ENCODE assay signal across 35 cellular contexts in the genomic region with DNA sequence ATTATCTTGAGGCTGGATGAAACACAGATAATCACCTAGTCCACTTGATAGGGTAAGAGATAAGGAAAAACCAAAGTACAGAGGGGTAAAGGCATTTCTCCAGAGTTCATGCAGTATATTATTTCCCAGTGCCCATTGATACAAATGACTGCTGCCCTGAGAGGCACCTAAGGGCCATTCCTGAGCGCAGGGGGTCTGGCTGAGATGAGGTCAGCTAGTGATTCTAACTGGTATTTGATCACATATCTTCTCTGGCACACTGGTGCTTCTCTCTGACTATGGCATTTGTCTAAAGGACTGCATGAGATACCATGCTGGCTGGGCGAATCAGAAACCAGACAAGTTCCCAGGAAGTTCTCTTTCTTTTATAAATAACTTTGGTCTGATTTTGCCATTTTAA.
"Had no signal": no experiment of that assay in that cellular context is flagged by ENCODE, and none has a peak within 500 bp of the region (broad histone marks: within the 10 kb centered on the region; RNA-seq: fewer than 3 reads in every experiment).

No MANE protein-coding gene starts in this region.

- H3K27me3 Mint-ChIP-seq: activated CD4-positive, alpha-beta memory T cell treated with anti-CD3 and anti-CD28 coated beads, Interleukin-2, amount 10 ng/mL, durations not matched to agents 7 days and 5 days; activated CD8-positive, alpha-beta memory T cell treated with anti-CD3 and anti-CD28 coated beads, Interleukin-2, amount 10 ng/mL, durations not matched to agents 7 days and 5 days; activated naive CD4-positive, alpha-beta T cell treated with anti-CD3 and anti-CD28 coated beads, Interleukin-2, amount 50 U/mL, for 24 hours; activated naive CD8-positive, alpha-beta T cell treated with anti-CD3 and anti-CD28 coated beads, Interleukin-2, amount 10 ng/mL, durations not matched to agents 7 days and 5 days; T-cell had no signal

- H3K9me3 Mint-ChIP-seq: activated CD4-positive, alpha-beta memory T cell treated with anti-CD3 and anti-CD28 coated beads, Interleukin-2, amount 10 ng/mL, durations not matched to agents 7 days and 5 days; activated naive CD4-positive, alpha-beta T cell treated with anti-CD3 and anti-CD28 coated beads, Interleukin-2, amount 50 U/mL, for 24 hours; activated naive CD8-positive, alpha-beta T cell treated with anti-CD3 and anti-CD28 coated beads, Interleukin-2, amount 10 ng/mL, durations not matched to agents 7 days and 5 days; activated T-helper 2 cell treated with anti-CD3 and anti-CD28 coated beads, Interferon-gamma antibody, Interleukin-2, Interleukin-4, amounts not matched to agents 10 μg/mL and 5 μg/mL and 100 μg/mL, durations not matched to agents 14 hours and 24 hours and 36 hours; T-cell had no signal

- H3K27me3 ChIP-seq: ascending aorta, cardiac muscle cell had no signal

- H3K27ac ChIP-seq: ascending aorta, cardiac muscle cell, PC-9, RWPE1, WERI-Rb-1 had no signal

- DNase-seq: activated CD4-positive, alpha-beta memory T cell treated with anti-CD3 and anti-CD28 coated beads, Interleukin-2, amount 10 ng/mL, durations not matched to agents 7 days and 5 days; activated CD4-positive, alpha-beta T cell treated with anti-CD3 and anti-CD28 coated beads for 1 hour; activated CD4-positive, alpha-beta T cell treated with anti-CD3 and anti-CD28 coated beads for 48 hours; activated CD4-positive, CD25-positive, alpha-beta regulatory T cell; activated CD8-positive, alpha-beta memory T cell treated with anti-CD3 and anti-CD28 coated beads for 24 hours; activated CD8-positive, alpha-beta memory T cell treated with anti-CD3 and anti-CD28 coated beads, Interleukin-2, amount 10 ng/mL, durations not matched to agents 7 days and 5 days; activated CD8-positive, alpha-beta memory T cell treated with anti-CD3 and anti-CD28 coated beads, Interleukin-2, amount 50 U/mL, for 48 hours; activated gamma-delta T cell; activated naive CD4-positive, alpha-beta T cell treated with Interleukin-2 at 50 U/mL for 16 hours; activated naive CD8-positive, alpha-beta T cell treated with anti-CD3 and anti-CD28 coated beads, Interleukin-2, amount 10 ng/mL, durations not matched to agents 7 days and 5 days; activated T-cell treated with anti-CD3 and anti-CD28 coated beads, Interleukin-2, amount 50 U/mL, for 1 hour; amygdala; NCI-H1105; NCI-H1417 treated with DMSO at 0.1 percent for 48 hours; NCI-H187 treated with DMSO at 0.1 percent for 48 hours; NCI-H2081; NCI-H226; NCI-H446 treated with DMSO at 0.1 percent for 48 hours; NCI-H524; NCI-H69; PC-9; SIG-M5; T-cell; T-helper 2 cell; T-helper 9 cell; WERI-Rb-1 had no signal

- H3K4me3 ChIP-seq: ascending aorta, cardiac muscle cell, K562, PC-9 had no signal

- H3K27ac Mint-ChIP-seq: activated CD4-positive, alpha-beta memory T cell treated with anti-CD3 and anti-CD28 coated beads, Interleukin-2, amount 10 ng/mL, durations not matched to agents 7 days and 5 days; activated CD8-positive, alpha-beta memory T cell treated with anti-CD3 and anti-CD28 coated beads, Interleukin-2, amount 10 ng/mL, durations not matched to agents 7 days and 5 days; activated naive CD4-positive, alpha-beta T cell treated with anti-CD3 and anti-CD28 coated beads, Interleukin-2, amount 50 U/mL, for 24 hours; activated naive CD8-positive, alpha-beta T cell treated with anti-CD3 and anti-CD28 coated beads, Interleukin-2, amount 10 ng/mL, durations not matched to agents 7 days and 5 days; activated T-helper 2 cell treated with anti-CD3 and anti-CD28 coated beads, Interferon-gamma antibody, Interleukin-2, Interleukin-4, amounts not matched to agents 10 μg/mL and 5 μg/mL and 100 μg/mL, durations not matched to agents 14 hours and 24 hours and 36 hours; T-cell had no signal

- H3K4me1 Mint-ChIP-seq: activated naive CD4-positive, alpha-beta T cell treated with anti-CD3 and anti-CD28 coated beads, Interleukin-2, amount 50 U/mL, for 24 hours; T-cell had no signal

- ATAC-seq: activated CD8-positive, alpha-beta memory T cell treated with anti-CD3 and anti-CD28 coated beads, Interleukin-2, amount 10 ng/mL, durations not matched to agents 7 days and 5 days; K562; Right ventricle myocardium inferior; SK-N-SH treated with all-trans-retinoic acid at 6 μM for 48 hours; T-cell had no signal

- FAIRE-seq: K562, RCC 7860 had no signal

- H3K9me3 ChIP-seq: ascending aorta had no signal

- H3K4me3 Mint-ChIP-seq: activated CD4-positive, alpha-beta memory T cell treated with anti-CD3 and anti-CD28 coated beads, Interleukin-2, amount 10 ng/mL, durations not matched to agents 7 days and 5 days; activated CD8-positive, alpha-beta memory T cell treated with anti-CD3 and anti-CD28 coated beads, Interleukin-2, amount 10 ng/mL, durations not matched to agents 7 days and 5 days; activated naive CD4-positive, alpha-beta T cell treated with anti-CD3 and anti-CD28 coated beads, Interleukin-2, amount 50 U/mL, for 24 hours; activated naive CD8-positive, alpha-beta T cell treated with anti-CD3 and anti-CD28 coated beads, Interleukin-2, amount 10 ng/mL, durations not matched to agents 7 days and 5 days; T-cell had no signal
